16 cellular contexts compared by ENCODE assay signal in the genomic region with DNA sequence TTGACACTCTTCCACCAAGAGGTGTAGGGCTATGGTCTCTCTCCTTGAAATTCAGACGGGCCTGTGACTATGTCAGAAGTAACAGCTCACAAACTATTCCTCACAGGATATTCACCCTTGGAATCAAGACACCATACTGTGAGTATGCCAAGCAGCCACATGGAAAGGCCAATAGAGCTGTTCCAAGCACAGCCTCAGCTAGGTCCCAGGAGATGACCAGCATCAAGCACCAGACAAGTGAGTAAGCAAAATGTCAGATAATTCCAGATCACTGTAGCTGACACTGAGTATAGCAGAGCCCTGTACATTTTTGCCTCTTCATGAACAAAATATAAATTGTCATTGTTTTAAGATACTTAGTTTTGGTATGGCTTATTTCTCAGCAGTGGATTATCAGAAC.
"Had no signal": no experiment of that assay in that cellular context is flagged by ENCODE, and none has a peak within 500 bp of the region (broad histone marks: within the 10 kb centered on the region; RNA-seq: fewer than 3 reads in every experiment).

No MANE protein-coding gene starts in this region.

- H3K27me3 ChIP-seq: body of pancreas, pancreas, spleen, upper lobe of left lung had no signal

- H3K9me3 ChIP-seq: body of pancreas, mucosa of descending colon, pancreas, spleen, upper lobe of left lung had no signal

- H3K4me1 ChIP-seq: body of pancreas, pancreas, spleen, upper lobe of left lung had no signal

- H3K4me3 ChIP-seq: body of pancreas, mucosa of descending colon, pancreas, spleen, upper lobe of left lung had no signal

- H3K27ac ChIP-seq: body of pancreas, pancreas, spleen, upper lobe of left lung had no signal

- ATAC-seq: activated CD8-positive, alpha-beta T cell treated with anti-CD3 and anti-CD28 coated beads, Interleukin-2, amount 10 ng/mL, durations not matched to agents 7 days and 5 days; body of pancreas; effector memory CD8-positive, alpha-beta T cell; left lobe of liver; mucosa of descending colon; naive thymus-derived CD8-positive, alpha-beta T cell; pancreas had no signal

- H3K36me3 ChIP-seq: pancreas, spleen, upper lobe of left lung had no signal

- DNase-seq: activated B cell treated with CpG ODN at 0.5 μM for 24 hours; activated CD4-positive, alpha-beta T cell treated with anti-CD3 and anti-CD28 coated beads, Interleukin-2, amount 10 ng/mL, durations not matched to agents 24 days and 14 days; activated CD8-positive, alpha-beta memory T cell treated with anti-CD3 and anti-CD28 coated beads, Interleukin-2, amount 50 U/mL, for 4 hours; activated CD8-positive, alpha-beta T cell treated with anti-CD3 and anti-CD28 coated beads, Interleukin-2, amount 10 ng/mL, durations not matched to agents 7 days and 5 days; activated effector memory CD4-positive, alpha-beta T cell treated with anti-CD3 and anti-CD28 coated beads, Interleukin-2, amount 50 U/mL, for 16 hours; activated T-cell treated with anti-CD3 and anti-CD28 coated beads, Interleukin-2, amount 50 U/mL, for 48 hours; body of pancreas; effector memory CD8-positive, alpha-beta T cell; mucosa of descending colon; naive thymus-derived CD8-positive, alpha-beta T cell; pancreas; retina; spleen; SW 1271; upper lobe of left lung had no signal
